In the genomic region with DNA sequence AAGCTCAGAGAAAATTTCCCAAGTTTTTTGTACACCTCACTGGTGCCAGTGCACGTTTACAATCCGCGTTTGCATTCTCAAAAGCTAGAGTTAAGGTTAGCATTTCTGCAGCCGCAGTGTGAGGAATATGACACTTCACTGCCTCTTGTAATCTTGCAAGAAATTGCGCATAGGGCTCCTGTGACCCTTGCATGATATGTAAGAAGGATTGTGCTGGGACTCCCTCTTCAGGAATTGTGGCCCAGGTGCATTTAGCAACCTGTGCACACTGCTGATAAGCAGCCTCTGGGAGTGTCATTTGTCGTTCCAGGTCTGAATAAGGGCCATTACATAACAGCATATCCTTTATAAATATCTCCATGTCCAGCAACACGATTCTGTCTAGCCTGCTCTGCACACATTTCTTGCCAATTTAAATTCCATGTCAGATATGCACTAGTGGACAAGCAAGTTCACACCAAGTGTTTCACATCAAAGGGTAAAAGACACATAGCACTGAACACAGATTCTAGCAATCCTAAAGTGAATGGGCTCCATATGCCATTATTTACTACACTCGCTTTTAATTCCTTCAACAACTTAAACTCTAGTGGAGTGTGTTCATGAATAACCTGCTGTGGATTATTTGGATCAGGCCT, we compare ENCODE assay signal across 10 cellular contexts.
A peak's percentile ranks its signal among the peaks of the same experiment; 100 is the strongest.
DNase-seq lines count a peak whose midpoint lies in the region; ATAC-seq and TF ChIP-seq lines count a peak whose summit lies in the region.
"Had no signal": no experiment of that assay in that cellular context is flagged by ENCODE, and none has a peak within 500 bp of the region (broad histone marks: within the 10 kb centered on the region; RNA-seq: fewer than 3 reads in every experiment).

No MANE protein-coding gene starts in this region.

- no peak for ATAC-seq in sciatic nerve
- ATAC-seq: CD8-positive, alpha-beta T cell had no signal

- peaks cover 8% of the 10 kb centered on the region for H3K9me3 Mint-ChIP-seq in nephron progenitor cell
- H3K9me3 Mint-ChIP-seq: CD8-positive, alpha-beta T cell; neural crest cell had no signal

- no peak overlapping the region for H3K27ac Mint-ChIP-seq in nephron progenitor cell
- H3K27ac Mint-ChIP-seq: CD8-positive, alpha-beta T cell had no signal

- peak; percentile 83 for TF ChIP-seq CTCF in LNCAP (IDR thresholded peaks at IDR 0.05)
- peak; percentile 12 for TF ChIP-seq CTCF in nephron progenitor cell (IDR thresholded peaks at IDR 0.05)

- no peaks in the 10 kb centered on the region for H3K4me1 Mint-ChIP-seq in nephron progenitor cell

- H3K4me3 Mint-ChIP-seq in nephron progenitor cell = no peak overlapping the region
- H3K4me3 Mint-ChIP-seq: CD8-positive, alpha-beta T cell; neural crest cell had no signal

- intact Hi-C loops in sciatic nerve (cut with DNase I) = no loop called here

- peaks cover 8% of the 10 kb centered on the region for H3K27me3 Mint-ChIP-seq in nephron progenitor cell (ENCODE audit: low read depth, poor library complexity)

- peak; percentile 3 to 30 for DNase-seq in NCI-H2081 (lab: John Stamatoyannopoulos, UW)
- DNase-seq in NCI-H2081 treated with DMSO at 0.1 percent for 48 hours (lab: John Stamatoyannopoulos, UW) = no peak
- peak; percentile 36 for DNase-seq in amniotic epithelial cell (ENCODE audit: low read depth)
- DNase-seq in nephron progenitor cell = no peak
- DNase-seq in sciatic nerve (ENCODE audit: low spot score) = no peak
- DNase-seq in stimulated activated CD8-positive, alpha-beta memory T cell treated with anti-CD3 and anti-CD28 coated beads, Interleukin-4, amount 100 ng/mL, for 48 hours = no peak
- no peak for DNase-seq in NCI-H2029 treated with DMSO at 0.1 percent for 48 hours (lab: John Stamatoyannopoulos, UW)

- H3K36me3 Mint-ChIP-seq in nephron progenitor cell (ENCODE audit: low read depth) = no peaks in the 10 kb centered on the region
- H3K36me3 Mint-ChIP-seq: CD8-positive, alpha-beta T cell had no signal

Comparison
In these comparisons a context has a peak if more than half of its experiments do, and no peak if none do; other contexts are left out.
1. DNase-seq: peak in NCI-H2081 (2 of 2) and amniotic epithelial cell (single experiment); none in NCI-H2081 treated with DMSO at 0.1 percent for 48 hours (single experiment), nephron progenitor cell (single experiment), sciatic nerve (single experiment), stimulated activated CD8-positive, alpha-beta memory T cell treated with anti-CD3 and anti-CD28 coated beads, Interleukin-4, amount 100 ng/mL, for 48 hours (single experiment) and NCI-H2029 treated with DMSO at 0.1 percent for 48 hours (single experiment).